Comparison of ENCODE assay signal across 1 cellular context in genomic region chr2:128374001-128374710, GRCh38.
TF ChIP-seq lines count a peak whose summit lies in the region.

No MANE protein-coding gene starts in this region.

TF ChIP-seq in SK-N-SH treated with all-trans-retinoic acid at 6 μM for 48 hours, 23 proteins besides CTCF, POLR2A, EP300 and RAD21 (continued from another document):
- TF ChIP-seq CREB5 (CRISPR knock-in tag; IDR thresholded peaks at IDR 0.05; ENCODE audit: low read depth) (no peak), TSHZ2 (CRISPR knock-in tag; IDR thresholded peaks at IDR 0.05) (no peak)
